In genomic region chr17:80519091-80519781, GRCh38 we compare ENCODE assay signal across 14 cellular contexts.
"Had no signal": no experiment of that assay in that cellular context is flagged by ENCODE, and none has a peak within 500 bp of the region (broad histone marks: within the 10 kb centered on the region; RNA-seq: fewer than 3 reads in every experiment).

No MANE protein-coding gene starts in this region.

- H3K27ac ChIP-seq: cardiac muscle cell, ovary, VCaP had no signal

- H3K4me3 ChIP-seq: adrenal gland, cardiac muscle cell, left lung, mucosa of descending colon, ovary had no signal

- DNase-seq: activated CD4-positive, alpha-beta T cell treated with anti-CD3 and anti-CD28 coated beads, Interleukin-2, amount 50 U/mL, for 48 hours; activated gamma-delta T cell treated with Interleukin-2 at 50 U/mL for 16 hours; activated T-cell treated with anti-CD3 and anti-CD28 coated beads for 4 hours; left lung; mucosa of descending colon; naive B cell; ovary; stimulated activated CD4-positive, alpha-beta T cell treated with anti-CD3 and anti-CD28 coated beads, Interleukin-4, amount 100 ng/mL, for 4 hours; stimulated activated naive CD4-positive, alpha-beta T cell; SW 1271; T-helper 2 cell had no signal
